In genomic region chr11:85800595-85801342, GRCh38 we compare ENCODE assay signal across 28 cellular contexts. TPM values are rescaled to one million over a fixed set of nuclear protein-coding genes. Genes with fewer than 3 reads are reported as not detected.
"Had no signal": no experiment of that assay in that cellular context is flagged by ENCODE, and none has a peak within 500 bp of the region (broad histone marks: within the 10 kb centered on the region; RNA-seq: fewer than 3 reads in every experiment).

No MANE protein-coding gene starts in this region.

- H3K4me1 ChIP-seq: adrenal gland, ascending aorta, gastrocnemius medialis, spleen, thyroid gland had no signal

- H3K4me3 ChIP-seq: adrenal gland, ascending aorta, colonic mucosa, dorsolateral prefrontal cortex, esophagus squamous epithelium, gastrocnemius medialis, spleen, thyroid gland had no signal

- H3K9me3 ChIP-seq: adrenal gland, ascending aorta, colonic mucosa, esophagus squamous epithelium, gastrocnemius medialis, spleen, thyroid gland had no signal

- H3K27ac ChIP-seq: adrenal gland, ascending aorta, brain microvascular endothelial cell, dorsolateral prefrontal cortex, esophagus squamous epithelium, gastrocnemius medialis, spleen, thyroid gland, WERI-Rb-1 had no signal

- H3K36me3 ChIP-seq: adrenal gland, ascending aorta, brain microvascular endothelial cell, colonic mucosa, esophagus squamous epithelium, gastrocnemius medialis, spleen, thyroid gland, WERI-Rb-1 had no signal

- ATAC-seq: activated CD8-positive, alpha-beta T cell treated with anti-CD3 and anti-CD28 coated beads for 36 hours; activated T-helper 17 cell treated with anti-CD3 and anti-CD28 coated beads, Interleukin-2, amount 50 U/mL, for 72 hours; gastrocnemius medialis; naive thymus-derived CD4-positive, alpha-beta T cell; sciatic nerve had no signal

- H3K27me3 ChIP-seq: adrenal gland, ascending aorta, brain microvascular endothelial cell, colonic mucosa, dorsolateral prefrontal cortex, esophagus squamous epithelium, gastrocnemius medialis, spleen, thyroid gland had no signal

- DNase-seq: activated CD4-positive, alpha-beta T cell treated with anti-CD3 and anti-CD28 coated beads, Interleukin-2, amount 10 ng/mL, durations not matched to agents 7 days and 5 days; activated CD4-positive, CD25-positive, alpha-beta regulatory T cell treated with anti-CD3 and anti-CD28 coated beads, Interleukin-2, amount 50 U/mL, for 72 hours; activated CD8-positive, alpha-beta T cell treated with anti-CD3 and anti-CD28 coated beads for 36 hours; activated T-cell treated with anti-CD3 and anti-CD28 coated beads, Interleukin-2, amount 50 U/mL, for 1 hour; adrenal gland; brain microvascular endothelial cell; central memory CD4-positive, alpha-beta T cell; colonic mucosa; dorsolateral prefrontal cortex; endodermal cell; esophagus squamous epithelium; gastrocnemius medialis; hypothalamus; naive thymus-derived CD4-positive, alpha-beta T cell; spleen; stimulated activated CD4-positive, alpha-beta T cell treated with anti-CD3 and anti-CD28 coated beads, Interleukin-4, amount 100 ng/mL, for 4 hours; substantia nigra; thyroid gland; WERI-Rb-1 had no signal

- FAIRE-seq: islet of Langerhans, urothelium cell line had no signal

RNA-seq across cellular contexts. Expression of gene CCDC83, which starts 54.4 kb away (rescaled TPM):
- total RNA-seq: activated CD4-positive, alpha-beta T cell treated with anti-CD3 and anti-CD28 coated beads, Interleukin-2, amount 10 ng/mL, durations not matched to agents 7 days and 5 days; activated CD8-positive, alpha-beta T cell treated with anti-CD3 and anti-CD28 coated beads for 36 hours; activated T-helper 17 cell treated with anti-CD3 and anti-CD28 coated beads, Interleukin-2, amount 50 U/mL, for 72 hours; adrenal gland; ascending aorta; colonic mucosa; endodermal cell; esophagus squamous epithelium; gastrocnemius medialis; lower leg skin; naive thymus-derived CD4-positive, alpha-beta T cell; osteoblast; posterior vena cava; renal cortical epithelial cell; sciatic nerve; spleen; thyroid gland had no signal
